In genomic region chr17:6996256-6997111, GRCh38 we compare ENCODE assay signal across 15 cellular contexts. TPM values are rescaled to one million over a fixed set of nuclear protein-coding genes. Genes with fewer than 3 reads are reported as not detected.
DNase-seq lines count a peak whose midpoint lies in the region; ATAC-seq and TF ChIP-seq lines count a peak whose summit lies in the region.
"Had no signal": no experiment of that assay in that cellular context is flagged by ENCODE, and none has a peak within 500 bp of the region (broad histone marks: within the 10 kb centered on the region; RNA-seq: fewer than 3 reads in every experiment).

No MANE protein-coding gene starts in this region.

- ATAC-seq in esophagus mucosa (peak; percentile 3), lung (ENCODE audit: insufficient read depth, low FRiP score) (peak; percentile 12)

- peaks cover 5% of the 10 kb centered on the region for H3K4me1 Mint-ChIP-seq in chondrocyte (ENCODE audit: low read depth)
- H3K4me1 Mint-ChIP-seq: activated naive CD4-positive, alpha-beta T cell treated with anti-CD3 and anti-CD28 coated beads, Interleukin-2, amount 10 ng/mL, durations not matched to agents 7 days and 5 days had no signal

- no peaks in the 10 kb centered on the region for H3K27me3 Mint-ChIP-seq in chondrocyte (ENCODE audit: low read depth)
- H3K27me3 Mint-ChIP-seq: activated naive CD4-positive, alpha-beta T cell treated with anti-CD3 and anti-CD28 coated beads, Interleukin-2, amount 10 ng/mL, durations not matched to agents 7 days and 5 days had no signal

- H3K4me3 ChIP-seq in lung (no peak overlapping the region), testis (peak overlapping the region; percentile 9 to 40), spleen (peak overlapping the region in 4 of 8 donors; percentile 4 to 42 (median 22))
- H3K4me3 ChIP-seq: SJSA1 had no signal

- no peaks in the 10 kb centered on the region for H3K9me3 ChIP-seq in lung (ENCODE audit: control insufficient read depth in 2 of 2, insufficient read depth in 1 of 2, low read length in 1 of 2)
- no peaks in the 10 kb centered on the region for H3K9me3 ChIP-seq in testis
- no peaks in the 10 kb centered on the region for H3K9me3 ChIP-seq in spleen
- H3K9me3 ChIP-seq: pancreas, SJSA1 had no signal

- H3K36me3 Mint-ChIP-seq in chondrocyte (ENCODE audit: low read depth): peaks cover 24% of the 10 kb centered on the region

- H3K9me3 Mint-ChIP-seq in chondrocyte (ENCODE audit: low read depth): no peaks in the 10 kb centered on the region
- H3K9me3 Mint-ChIP-seq: activated naive CD4-positive, alpha-beta T cell treated with anti-CD3 and anti-CD28 coated beads, Interleukin-2, amount 10 ng/mL, durations not matched to agents 7 days and 5 days; CD8-positive, alpha-beta memory T cell had no signal

- TF ChIP-seq CTCF in RWPE1 (conservative IDR thresholded peaks at IDR 0.05; ENCODE audit: low read depth) (no peak), lung (IDR thresholded peaks at IDR 0.05; ENCODE audit: control extremely low read depth, extremely low read depth) (no peak), testis (IDR thresholded peaks at IDR 0.05) (no peak), spleen (IDR thresholded peaks at IDR 0.05 in 8 of 11, conservative IDR thresholded peaks at IDR 0.05 in 3 of 11) (no peak), chondrocyte (IDR thresholded peaks at IDR 0.05) (no peak)

- H3K36me3 ChIP-seq in lung (ENCODE audit: control insufficient read depth in 2 of 2, insufficient read depth in 2 of 2, low read length in 2 of 2) (peaks cover under 1 to 42% of the 10 kb centered on the region in 2 donors), testis (ENCODE audit: low read depth, missing control alignments) (no peaks in the 10 kb centered on the region), spleen (peaks cover 2 to 59% (median 42%) of the 10 kb centered on the region in 6 donors)

- CTCF ChIA-PET in RWPE1 (lab: Yijun Ruan, JAX): interaction anchor here (0.5 to 2.0 kb wide), 3 partner anchors 8 to 82 kb away, joined by 3 to 8 read pairs (median 6); no protein-coding TSS in a partner anchor

- POLR2A ChIA-PET in RWPE1 (lab: Yijun Ruan, JAX; ENCODE audit: low non-redundant PET): interaction anchor here (0.7 kb wide), 1 partner anchor 22 kb away, joined by 7 read pairs; no protein-coding TSS in a partner anchor

- DNase-seq in RWPE1 (ENCODE audit: low spot score) (no peak), lung (ENCODE audit: low spot score) (no peak), testis (no peak), spleen (no peak), medulla oblongata (ENCODE audit: extremely low spot score) (no peak), chondrocyte (ENCODE audit: low spot score) (no peak)
- DNase-seq: activated naive CD4-positive, alpha-beta T cell treated with anti-CD3 and anti-CD28 coated beads, Interleukin-2, amount 10 ng/mL, durations not matched to agents 7 days and 5 days; CD8-positive, alpha-beta memory T cell; NCI-H1694 treated with DMSO at 0.1 percent for 48 hours; NCI-H748 treated with DMSO at 0.1 percent for 48 hours; stimulated activated CD4-positive, alpha-beta T cell treated with anti-CD3 and anti-CD28 coated beads, Interleukin-4, amount 100 ng/mL, for 24 hours had no signal

- intact Hi-C loops in testis (cut with DNase I; ENCODE audit: low total_unique reads): no loop called here
- intact Hi-C loops in spleen (cut with DNase I; ENCODE audit: low total_unique reads): loop anchor here (10.0 kb wide), 1 partner anchor 152 kb away; no protein-coding TSS in a partner anchor

- H3K27ac ChIP-seq in RWPE1: peak overlapping the region; percentile 41
- no peak overlapping the region for H3K27ac ChIP-seq in lung (ENCODE audit: low read depth in 1 of 2, low read length in 1 of 2)
- no peak overlapping the region for H3K27ac ChIP-seq in testis
- H3K27ac ChIP-seq in spleen: no peak overlapping the region
- H3K27ac ChIP-seq: pancreas, SJSA1 had no signal

- no peak overlapping the region for H3K27ac Mint-ChIP-seq in chondrocyte (ENCODE audit: unreplicated experiment)
- H3K27ac Mint-ChIP-seq: activated naive CD4-positive, alpha-beta T cell treated with anti-CD3 and anti-CD28 coated beads, Interleukin-2, amount 10 ng/mL, durations not matched to agents 7 days and 5 days had no signal

- H3K4me1 ChIP-seq in lung (ENCODE audit: control insufficient read depth in 2 of 2, insufficient read depth in 2 of 2, low read length in 2 of 2) (peaks cover 0 to 6% of the 10 kb centered on the region in 2 donors), testis (no peaks in the 10 kb centered on the region), spleen (peaks cover 0 to 20% (median 12%) of the 10 kb centered on the region in 6 donors)
- H3K4me1 ChIP-seq: pancreas, SJSA1 had no signal

- H3K27me3 ChIP-seq in lung (ENCODE audit: control insufficient read depth, insufficient read depth) (no peaks in the 10 kb centered on the region), testis (no peaks in the 10 kb centered on the region), spleen (replicated peaks in 1 of 7) (no peaks in the 10 kb centered on the region)
- H3K27me3 ChIP-seq: pancreas, SJSA1 had no signal

- TF ChIP-seq POLR2A in testis (IDR thresholded peaks at IDR 0.05) (no peak), spleen (IDR thresholded peaks at IDR 0.05) (no peak)

- WGBS in lung, 2 donors: 74 to 76% methylated on average over 65 to 67 of the region's 67 CpGs
- WGBS in testis, 2 donors: 49 to 63% methylated on average over 37 to 66 of the region's 67 CpGs
- 74 to 81% (median 77%) methylated on average over 60 to 67 of the region's 67 CpGs for WGBS in spleen, 5 donors

- no peak overlapping the region for H3K4me3 Mint-ChIP-seq in chondrocyte (ENCODE audit: unreplicated experiment)
- H3K4me3 Mint-ChIP-seq: activated naive CD4-positive, alpha-beta T cell treated with anti-CD3 and anti-CD28 coated beads, Interleukin-2, amount 10 ng/mL, durations not matched to agents 7 days and 5 days; CD8-positive, alpha-beta memory T cell had no signal

RNA-seq across cellular contexts. Expression of gene ALOX12, which starts 0.6 kb away (rescaled TPM):
- 16.9 TPM for total RNA-seq in esophagus mucosa
- total RNA-seq in lung: under 1 TPM; 0.21 to 0.68 TPM
- polyA plus RNA-seq in lung: under 1 TPM; 0.22 to 0.95 TPM
- under 1 TPM; 0.24 to 0.25 TPM for total RNA-seq in testis
- polyA plus RNA-seq in testis (ENCODE audit: insufficient read depth, low read depth, low replicate concordance): 0.50 TPM
- total RNA-seq in spleen: 1 to 10 TPM in 6 of 7 donors, under 1 TPM in 1; 0.79 to 2.5 (median 1.4) TPM
- under 1 TPM; 0.15 to 0.35 (median 0.30) TPM for polyA plus RNA-seq in spleen
- not detected in 3 replicates for total RNA-seq in chondrocyte
- total RNA-seq: CD8-positive, alpha-beta memory T cell; pancreas; SJSA1 had no signal
- polyA plus RNA-seq: pancreas had no signal

RNA-seq across cellular contexts. Expression of gene RNASEK, which starts 15.9 kb away (rescaled TPM):
- total RNA-seq in esophagus mucosa (126 TPM), lung (100 to 1,000 TPM; 118 to 270 TPM), testis (100 to 1,000 TPM; 208 to 314 TPM), spleen (100 to 1,000 TPM; 224 to 335 (median 271) TPM), chondrocyte (241 to 266 TPM (median 259 TPM) in 3 replicates)
- polyA plus RNA-seq in lung (100 to 1,000 TPM; 528 to 550 TPM), testis (ENCODE audit: insufficient read depth, low read depth, low replicate concordance) (317 TPM), spleen (100 to 1,000 TPM; 369 to 504 (median 411) TPM)

RNA-seq across cellular contexts. Expression of gene BCL6B, which starts 26.4 kb away (rescaled TPM):
- total RNA-seq in esophagus mucosa (3.7 TPM), lung (10 to 100 TPM; 15.6 to 55.6 TPM), testis (1 to 10 TPM; 2.5 to 3.5 TPM), spleen (10 to 100 TPM; 12.9 to 92.5 (median 23.2) TPM), chondrocyte (not detected in 3 replicates)
- polyA plus RNA-seq in lung (10 to 100 TPM; 14.5 to 15.4 TPM), testis (ENCODE audit: insufficient read depth, low read depth, low replicate concordance) (4.6 TPM), spleen (10 to 100 TPM in 1 of 3 donors, 1 to 10 TPM in 2; 4.2 to 16.6 (median 6.9) TPM)
- total RNA-seq: SJSA1 had no signal

RNA-seq across cellular contexts. Expression of gene SLC16A13, which starts 39.3 kb away (rescaled TPM):
- total RNA-seq in esophagus mucosa (11.8 TPM), lung (10 to 100 TPM in 1 of 2 donors, 1 to 10 TPM in 1; 1.3 to 23.6 TPM), testis (1 to 10 TPM; 1.9 to 2.2 TPM), spleen (10 to 100 TPM in 2 of 7 donors, 1 to 10 TPM in 5; 4.0 to 15.3 (median 7.6) TPM), chondrocyte (3.5 to 5.4 TPM (median 4.8 TPM) in 3 replicates)
- polyA plus RNA-seq in lung (1 to 10 TPM; 4.8 to 7.9 TPM), testis (ENCODE audit: insufficient read depth, low read depth, low replicate concordance) (2.0 TPM), spleen (1 to 10 TPM; 1.7 to 5.4 (median 1.8) TPM)
- total RNA-seq: SJSA1 had no signal

RNA-seq across cellular contexts. Expression of gene SLC16A11, which starts 47.4 kb away (rescaled TPM):
- total RNA-seq in esophagus mucosa: 0.60 TPM
- total RNA-seq in lung: 1 to 10 TPM; 5.5 to 7.5 TPM
- 1 to 10 TPM; 1.9 to 8.9 TPM for polyA plus RNA-seq in lung
- total RNA-seq in testis: 1 to 10 TPM in 1 of 2 donors, under 1 TPM in 1; 0.55 to 2.0 TPM
- polyA plus RNA-seq in testis (ENCODE audit: insufficient read depth, low read depth, low replicate concordance): 3.0 TPM
- total RNA-seq in spleen: 1 to 10 TPM in 5 of 7 donors, under 1 TPM in 1, not detected in 1; 0.51 to 3.6 (median 2.9) TPM
- polyA plus RNA-seq in spleen: 1 to 10 TPM; 1.9 to 3.9 (median 2.1) TPM
- 0.41 to 0.85 TPM (median 0.47 TPM) in 3 replicates for total RNA-seq in chondrocyte
- total RNA-seq: cerebellum, SJSA1 had no signal
